Comparison of ENCODE assay signal across 8 cellular contexts in genomic region chr6:108589244-108589730, GRCh38. TPM values are rescaled to one million over a fixed set of nuclear protein-coding genes. Genes with fewer than 3 reads are reported as not detected.
DNase-seq lines count a peak whose midpoint lies in the region; ATAC-seq, FAIRE-seq and TF ChIP-seq lines count a peak whose summit lies in the region.

No MANE protein-coding gene starts in this region.

- no peak overlapping the region for H3K27ac ChIP-seq in CD4-positive, alpha-beta memory T cell (ENCODE audit: low read depth, low read length)
- H3K27ac ChIP-seq in KMS-11 (peak overlapping the region; percentile 99), adipose tissue (ENCODE audit: low read depth, low read length) (peak overlapping the region; percentile 49), pancreas (peak overlapping the region; percentile 27 to 73 (median 49))

- H3K4me3 ChIP-seq in CD4-positive, alpha-beta memory T cell (ENCODE audit: low read length in 2 of 2), result no peak overlapping the region
- no peak overlapping the region for H3K4me3 ChIP-seq in KMS-11 (IDR thresholded peaks at IDR 0.05; ENCODE audit: insufficient read depth, low read depth, low read length)
- H3K4me3 ChIP-seq in pancreas, result no peak overlapping the region

- no peak for TF ChIP-seq CTCF in KMS-11 (conservative IDR thresholded peaks at IDR 0.05; ENCODE audit: low read depth, low read length)
- TF ChIP-seq CTCF in pancreas (IDR thresholded peaks at IDR 0.05), result no peak

- ATAC-seq in left cardiac atrium (peak; percentile 79 to 91), pancreas (peak; percentile 80 to 88 (median 83)), GM19455 (IDR thresholded peaks at IDR 0.05; ENCODE audit: unreplicated experiment) (no peak)

- peak overlapping the region; percentile 66 for H3K4me2 ChIP-seq in KMS-11

- POLR2A ChIA-PET in CD4-positive, alpha-beta memory T cell (lab: Charles Lee; ENCODE audit: partially characterized antibody), result interaction anchor here (0.8 to 1.3 kb wide), 2 partner anchors 31 to 465 kb away, joined by 3 to 4 read pairs; no protein-coding TSS in a partner anchor

- peaks cover 8% of the 10 kb centered on the region; the same call in 1 of the 2 replicates for H4K20me1 ChIP-seq in KMS-11 (ENCODE audit: insufficient read depth)

- WGBS in adipose tissue, 3 donors, result 8 to 21% (median 11%) methylated on average over 6 of the region's 6 CpGs
- WGBS in pancreas, 2 donors, result 5 to 6% methylated on average over 6 of the region's 6 CpGs

- DNase-seq in CD4-positive, alpha-beta memory T cell, result no peak
- DNase-seq in left cardiac atrium, result peak; percentile 71
- peak; percentile 51 to 76 (median 61) for DNase-seq in pancreas
- DNase-seq in NCI-H446 (lab: John Stamatoyannopoulos, UW), result no peak
- DNase-seq in SKM-1 treated with dmso at 0.1 percent for 144 hours (lab: John Stamatoyannopoulos, UW; ENCODE audit: unreplicated experiment), result no peak

- H3K9me3 Mint-ChIP-seq in CD4-positive, alpha-beta memory T cell, result no peaks in the 10 kb centered on the region

- no peaks in the 10 kb centered on the region for H3K36me3 ChIP-seq in CD4-positive, alpha-beta memory T cell (ENCODE audit: insufficient read depth, low read length)
- H3K36me3 ChIP-seq in KMS-11 (ENCODE audit: insufficient read depth) (no peaks in the 10 kb centered on the region), pancreas (no peaks in the 10 kb centered on the region)

- H3K27ac Mint-ChIP-seq in CD4-positive, alpha-beta memory T cell, result peak overlapping the region; percentile 4 to 71 (median 50)

- H3K9ac ChIP-seq in KMS-11, result peak overlapping the region; percentile 87

- no peaks in the 10 kb centered on the region for H3K36me3 Mint-ChIP-seq in CD4-positive, alpha-beta memory T cell

- no peaks in the 10 kb centered on the region for H3K27me3 ChIP-seq in CD4-positive, alpha-beta memory T cell (ENCODE audit: insufficient read depth, low read length)
- no peaks in the 10 kb centered on the region for H3K27me3 ChIP-seq in KMS-11 (ENCODE audit: insufficient read depth, low read depth)
- no peaks in the 10 kb centered on the region for H3K27me3 ChIP-seq in pancreas

- no peaks in the 10 kb centered on the region for H3K27me3 Mint-ChIP-seq in CD4-positive, alpha-beta memory T cell

- CTCF ChIA-PET in CD4-positive, alpha-beta memory T cell (lab: Charles Lee; ENCODE audit: partially characterized antibody), result interaction anchor here (1.9 kb wide), 1 partner anchor 47 kb away, joined by 7 read pairs; no protein-coding TSS in a partner anchor

- intact Hi-C loops in CD4-positive, alpha-beta memory T cell (cut with micrococcal nuclease), result no loop called here
- intact Hi-C loops in left cardiac atrium (cut with DNase I) (no loop called here), pancreas (cut with DNase I) (no loop called here)

- peak overlapping the region in 4 of 8 donors; percentile 9 to 50 (median 30) for H3K4me3 Mint-ChIP-seq in CD4-positive, alpha-beta memory T cell

- peaks cover 96% of the 10 kb centered on the region for H3K79me2 ChIP-seq in KMS-11 (ENCODE audit: insufficient read depth, low read depth)

- FAIRE-seq in pancreas (lab: Jason Lieb, UNC), result no peak

- peaks cover 45% of the 10 kb centered on the region for H3K4me1 ChIP-seq in CD4-positive, alpha-beta memory T cell (ENCODE audit: insufficient read depth, low read length)
- H3K4me1 ChIP-seq in KMS-11 (ENCODE audit: low read depth, poor library complexity, severe bottlenecking) (peaks cover 98% of the 10 kb centered on the region), pancreas (peaks cover 31 to 78% (median 69%) of the 10 kb centered on the region in 3 donors)

- H2AFZ ChIP-seq in KMS-11 (ENCODE audit: low read depth), result no peak overlapping the region

- no peaks in the 10 kb centered on the region for H3K9me3 ChIP-seq in CD4-positive, alpha-beta memory T cell (ENCODE audit: control insufficient read depth in 1 of 2, low read length in 2 of 2)
- no peaks in the 10 kb centered on the region for H3K9me3 ChIP-seq in pancreas

- peaks cover 48 to 84% (median 60%) of the 10 kb centered on the region in 4 donors for H3K4me1 Mint-ChIP-seq in CD4-positive, alpha-beta memory T cell

RNA-seq across cellular contexts. Expression of gene FOXO3, which starts 28.6 kb away (rescaled TPM):
- 10 to 100 TPM; 26.4 to 27.0 TPM for total RNA-seq in CD4-positive, alpha-beta memory T cell
- 10 to 100 TPM; 18.3 to 23.7 TPM for polyA plus RNA-seq in CD4-positive, alpha-beta memory T cell
- polyA plus RNA-seq in adipose tissue (10 to 100 TPM; 23.2 to 30.3 (median 27.3) TPM), pancreas (10 to 100 TPM; 11.3 to 12.6 TPM)
- total RNA-seq in left cardiac atrium (10 to 100 TPM; 34.0 to 38.6 TPM), pancreas (10 to 100 TPM; 33.0 to 61.2 (median 41.7) TPM)

Comparison
In these comparisons a context has a peak if more than half of its experiments do, and no peak if none do; other contexts are left out.
1. DNase-seq: peak in left cardiac atrium (single experiment) and pancreas (6 of 6); none in CD4-positive, alpha-beta memory T cell (0 of 5), NCI-H446 (0 of 2) and SKM-1 treated with dmso at 0.1 percent for 144 hours (single experiment).